16 cellular contexts compared by ENCODE assay signal in the genomic region with DNA sequence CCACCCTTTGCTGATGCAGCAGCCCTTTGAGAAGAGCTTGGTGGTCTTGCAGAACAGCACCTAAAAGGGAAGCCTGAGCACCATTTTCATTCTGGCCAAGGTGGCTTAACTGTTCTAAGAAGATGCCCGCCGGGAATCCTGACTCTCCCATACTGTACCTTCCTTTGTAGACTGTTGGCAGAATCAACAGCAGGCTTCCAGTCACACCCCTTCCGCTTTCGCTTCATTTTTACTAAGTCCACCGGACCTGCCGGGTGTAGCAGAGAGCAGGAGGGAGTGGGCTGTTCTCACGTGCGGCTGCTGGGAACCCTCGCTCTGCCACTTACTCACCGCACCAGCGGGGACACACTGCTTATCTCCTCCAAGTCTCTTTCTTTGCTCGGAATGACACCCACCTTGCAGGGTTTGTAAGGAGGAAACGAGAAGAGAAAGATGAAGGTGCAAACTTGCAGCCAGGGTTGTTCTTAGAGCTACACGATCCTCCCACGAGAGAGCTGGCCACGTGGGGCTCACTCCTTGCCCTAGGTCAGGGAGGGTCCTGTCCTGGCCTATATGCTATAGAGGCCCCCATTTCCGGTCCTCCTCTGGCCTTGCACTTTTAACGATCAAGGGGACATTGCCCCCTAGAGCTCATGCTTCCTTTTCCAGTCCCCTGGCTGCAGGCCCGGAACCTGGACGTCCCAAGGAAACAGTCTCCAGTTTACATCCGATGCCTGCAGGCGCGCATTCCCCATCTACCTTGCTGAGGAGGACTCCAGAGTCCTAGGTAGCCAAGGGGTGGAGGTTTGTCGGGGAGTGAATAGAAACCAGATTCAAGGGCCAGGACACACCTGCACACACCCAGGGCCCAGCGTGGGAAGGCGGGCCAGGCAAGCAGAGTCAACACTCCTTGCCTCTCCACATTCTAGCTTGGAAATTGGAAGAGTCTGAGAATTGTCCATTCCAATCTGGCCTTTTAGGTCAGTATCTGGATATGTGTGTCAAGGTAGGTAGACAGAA.
DNase-seq lines count a peak whose midpoint lies in the region; TF ChIP-seq lines count a peak whose summit lies in the region.
"Had no signal": no experiment of that assay in that cellular context is flagged by ENCODE, and none has a peak within 500 bp of the region (broad histone marks: within the 10 kb centered on the region; RNA-seq: fewer than 3 reads in every experiment).

No MANE protein-coding gene starts in this region.

- peak overlapping the region; percentile 69 for H3K4me3 Mint-ChIP-seq in nephron progenitor cell

- no peaks in the 10 kb centered on the region for H3K36me3 Mint-ChIP-seq in nephron progenitor cell (ENCODE audit: low read depth)

- H3K27ac ChIP-seq in MM.1S (ENCODE audit: low read length) (peak overlapping the region; percentile 77; the same call in 1 of the 2 replicates), colonic mucosa (peak overlapping the region; percentile 29)

- H3K27me3 ChIP-seq in MM.1S (replicated peaks; ENCODE audit: insufficient read depth, low read length) (no peaks in the 10 kb centered on the region), colonic mucosa (no peaks in the 10 kb centered on the region)

- peaks cover 5% of the 10 kb centered on the region; the same call in 1 of the 2 replicates for H3F3A ChIP-seq in MM.1S (ENCODE audit: insufficient read depth, low read length)

- H3K4me1 ChIP-seq in MM.1S (ENCODE audit: low read length) (no peaks in the 10 kb centered on the region), colonic mucosa (no peaks in the 10 kb centered on the region)

- H3K4me3 ChIP-seq in MM.1S (ENCODE audit: low read length) (peak overlapping the region; percentile 54), colonic mucosa (peak overlapping the region; percentile 8)

- peaks cover 46% of the 10 kb centered on the region for H3K4me1 Mint-ChIP-seq in nephron progenitor cell

- peak overlapping the region; percentile 83 for H3K27ac Mint-ChIP-seq in nephron progenitor cell
- H3K27ac Mint-ChIP-seq: nephron had no signal

- no peaks in the 10 kb centered on the region for H3K27me3 Mint-ChIP-seq in nephron progenitor cell (ENCODE audit: low read depth, poor library complexity)

- no peaks in the 10 kb centered on the region for H3K36me3 ChIP-seq in MM.1S (replicated peaks; ENCODE audit: insufficient read depth, low read length)
- H3K36me3 ChIP-seq in colonic mucosa = no peaks in the 10 kb centered on the region

- no peaks in the 10 kb centered on the region for H3K79me2 ChIP-seq in MM.1S (ENCODE audit: low read length)

- H2AFZ ChIP-seq in MM.1S (ENCODE audit: low read length) = peak overlapping the region; percentile 46

- no peaks in the 10 kb centered on the region for H3K9me3 Mint-ChIP-seq in nephron progenitor cell
- H3K9me3 Mint-ChIP-seq: nephron had no signal

- no peaks in the 10 kb centered on the region for H3K9me3 ChIP-seq in MM.1S (replicated peaks; ENCODE audit: insufficient read depth, low read length)
- H3K9me3 ChIP-seq in colonic mucosa = no peaks in the 10 kb centered on the region

- TF ChIP-seq CTCF in MM.1S (IDR thresholded peaks at IDR 0.05; ENCODE audit: low read length) (no peak), colonic mucosa (IDR thresholded peaks at IDR 0.05) (no peak), nephron progenitor cell (IDR thresholded peaks at IDR 0.05) (no peak)

- H3K4me2 ChIP-seq in MM.1S (ENCODE audit: low read depth, low read length) = peak overlapping the region; percentile 74

- no peaks in the 10 kb centered on the region for H4K20me1 ChIP-seq in MM.1S (ENCODE audit: insufficient read depth, low read length)

- intact Hi-C loops in colonic mucosa (cut with DNase I) = loop anchor here (10.0 kb wide), 1 partner anchor 452 kb away; a partner anchor contains a TSS

- peak; percentile 66 for DNase-seq in DMS153 (lab: John Stamatoyannopoulos, UW)
- DNase-seq in MM.1S = peak; percentile 25
- peak; percentile 36 for DNase-seq in colonic mucosa
- DNase-seq in nephron progenitor cell = no peak
- no peak for DNase-seq in activated T-cell treated with anti-CD3 and anti-CD28 coated beads, Interleukin-2, amount 50 U/mL, for 1 hour
- DNase-seq in NCI-H1092 treated with DMSO at 0.1 percent for 48 hours (lab: John Stamatoyannopoulos, UW) = no peak
- no peak for DNase-seq in NCI-H1930 (lab: John Stamatoyannopoulos, UW)
- DNase-seq in GM03348 (ENCODE audit: low spot score) = no peak
- DNase-seq: activated CD4-positive, alpha-beta T cell treated with anti-CD3 and anti-CD28 coated beads for 48 hours; activated gamma-delta T cell; cortex of kidney; Kasumi-1; NCI-H226; NK-92 treated with Interleukin-12 subunit alpha and Interleukin-12 subunit beta, amount 100 ng/mL, for 24 hours; stimulated activated CD8-positive, alpha-beta memory T cell treated with anti-CD3 and anti-CD28 coated beads, Interleukin-4, amount 100 ng/mL, for 48 hours had no signal

- no peaks in the 10 kb centered on the region for H3K9me2 ChIP-seq in MM.1S (replicated peaks; ENCODE audit: insufficient read depth, low read length)

- peak overlapping the region; percentile 55 for H3K9ac ChIP-seq in MM.1S (ENCODE audit: low read length)
- H3K9ac ChIP-seq in colonic mucosa (ENCODE audit: low read depth in 2 of 2, low read length in 2 of 2) = no peak overlapping the region

Comparison
In these comparisons a context has a peak if more than half of its experiments do, and no peak if none do; other contexts are left out.
1. DNase-seq: peak in DMS153 (single experiment), MM.1S (single experiment) and colonic mucosa (single experiment); none in nephron progenitor cell (single experiment), activated T-cell treated with anti-CD3 and anti-CD28 coated beads, Interleukin-2, amount 50 U/mL, for 1 hour (single experiment), NCI-H1092 treated with DMSO at 0.1 percent for 48 hours (single experiment), NCI-H1930 (0 of 2) and GM03348 (single experiment).